In genomic region chr20:53574819-53575218, GRCh38 we compare ENCODE assay signal across 19 cellular contexts. TPM values are rescaled to one million over a fixed set of nuclear protein-coding genes. Genes with fewer than 3 reads are reported as not detected.
DNase-seq lines count a peak whose midpoint lies in the region; ATAC-seq and TF ChIP-seq lines count a peak whose summit lies in the region.
"Had no signal": no experiment of that assay in that cellular context is flagged by ENCODE, and none has a peak within 500 bp of the region (broad histone marks: within the 10 kb centered on the region; RNA-seq: fewer than 3 reads in every experiment).

No MANE protein-coding gene starts in this region.

- peaks cover 97% of the 10 kb centered on the region for H3K36me3 Mint-ChIP-seq in activated T-cell treated with anti-CD3 and anti-CD28 coated beads, Interleukin-2, amount 50 U/mL, for 24 hours (ENCODE audit: low read depth)
- peaks cover 36% of the 10 kb centered on the region for H3K36me3 Mint-ChIP-seq in chondrocyte (ENCODE audit: low read depth)
- H3K36me3 Mint-ChIP-seq in osteocyte (ENCODE audit: unreplicated experiment) = peaks cover 57% of the 10 kb centered on the region
- peaks cover 6% of the 10 kb centered on the region for H3K36me3 Mint-ChIP-seq in glutamatergic neuron (ENCODE audit: unreplicated experiment)

- DNase-seq in activated T-cell treated with anti-CD3 and anti-CD28 coated beads, Interleukin-2, amount 50 U/mL, for 24 hours = peak; percentile 12
- DNase-seq in activated T-cell treated with anti-CD3 and anti-CD28 coated beads, Interleukin-2, amount 50 U/mL, for 48 hours = no peak
- DNase-seq in MM.1S (no peak), chondrocyte (ENCODE audit: low spot score) (no peak), osteocyte (ENCODE audit: extremely low spot score, unreplicated experiment) (peak; percentile 34), glutamatergic neuron (no peak), mucosa of descending colon (no peak)
- DNase-seq: lower lobe of right lung, NCI-H1436 treated with DMSO at 0.1 percent for 48 hours, NCI-H446, retina, SHP77 had no signal

- peaks cover 92% of the 10 kb centered on the region for H3K4me1 Mint-ChIP-seq in activated T-cell treated with anti-CD3 and anti-CD28 coated beads, Interleukin-2, amount 50 U/mL, for 24 hours (ENCODE audit: low read depth)
- H3K4me1 Mint-ChIP-seq in chondrocyte (ENCODE audit: low read depth) (peaks cover 15% of the 10 kb centered on the region), osteocyte (ENCODE audit: unreplicated experiment) (peaks cover 23% of the 10 kb centered on the region), glutamatergic neuron (ENCODE audit: low read depth, unreplicated experiment) (peaks cover 4% of the 10 kb centered on the region)

- no peaks in the 10 kb centered on the region for H3K9me2 ChIP-seq in MM.1S (replicated peaks; ENCODE audit: insufficient read depth, low read length)

- H3K4me3 Mint-ChIP-seq in activated T-cell treated with anti-CD3 and anti-CD28 coated beads, Interleukin-2, amount 50 U/mL, for 24 hours = no peak overlapping the region
- H3K4me3 Mint-ChIP-seq in chondrocyte (ENCODE audit: unreplicated experiment) = no peak overlapping the region
- no peak overlapping the region for H3K4me3 Mint-ChIP-seq in osteocyte (ENCODE audit: unreplicated experiment)
- H3K4me3 Mint-ChIP-seq in glutamatergic neuron (ENCODE audit: unreplicated experiment) = no peak overlapping the region
- H3K4me3 Mint-ChIP-seq: nephron; T-helper 2 cell treated with Interferon-gamma antibody and Interleukin-4, amounts not matched to agents 5 μg/mL and 100 μg/mL, for 36 hours had no signal

- no peak for TF ChIP-seq CTCF in MM.1S (IDR thresholded peaks at IDR 0.05; ENCODE audit: low read length)
- no peak for TF ChIP-seq CTCF in chondrocyte (IDR thresholded peaks at IDR 0.05)
- TF ChIP-seq CTCF in osteocyte (IDR thresholded peaks at IDR 0.05) = no peak
- no peak for TF ChIP-seq CTCF in glutamatergic neuron (IDR thresholded peaks at IDR 0.05; ENCODE audit: partially characterized antibody, unreplicated experiment)
- no peak for TF ChIP-seq CTCF in mucosa of descending colon (IDR thresholded peaks at IDR 0.05)

- peak overlapping the region; percentile 94 for H3K27ac Mint-ChIP-seq in activated T-cell treated with anti-CD3 and anti-CD28 coated beads, Interleukin-2, amount 50 U/mL, for 24 hours
- H3K27ac Mint-ChIP-seq in chondrocyte (ENCODE audit: unreplicated experiment) (peak overlapping the region; percentile 36), osteocyte (ENCODE audit: unreplicated experiment) (peak overlapping the region; percentile 38), glutamatergic neuron (ENCODE audit: unreplicated experiment) (no peak overlapping the region)
- H3K27ac Mint-ChIP-seq: nephron had no signal

- no peak overlapping the region for H3K4me3 ChIP-seq in MM.1S (ENCODE audit: low read length)
- H3K4me3 ChIP-seq in mucosa of descending colon = no peak overlapping the region
- H3K4me3 ChIP-seq: coronary artery, gastroesophageal sphincter, HAP-1, lower lobe of right lung had no signal

- peak overlapping the region; percentile 82; the same call in 1 of the 2 replicates for H3K4me2 ChIP-seq in MM.1S (ENCODE audit: low read depth, low read length)

- H3K4me1 ChIP-seq in MM.1S (ENCODE audit: low read length) (peaks cover 17% of the 10 kb centered on the region; the same call in 1 of the 2 replicates), mucosa of descending colon (ENCODE audit: low read depth) (peaks cover 30% of the 10 kb centered on the region)

- no peak overlapping the region for H3K9ac ChIP-seq in MM.1S (ENCODE audit: low read length)

- peaks cover 18% of the 10 kb centered on the region for H3F3A ChIP-seq in MM.1S (ENCODE audit: insufficient read depth, low read length)

- ATAC-seq in GM21786 (IDR thresholded peaks at IDR 0.05; ENCODE audit: unreplicated experiment) (no peak), mucosa of descending colon (no peak)
- ATAC-seq: gastroesophageal sphincter, lower lobe of right lung had no signal

- H3K9me3 Mint-ChIP-seq in activated T-cell treated with anti-CD3 and anti-CD28 coated beads, Interleukin-2, amount 50 U/mL, for 24 hours = no peaks in the 10 kb centered on the region
- H3K9me3 Mint-ChIP-seq in chondrocyte (ENCODE audit: low read depth) (no peaks in the 10 kb centered on the region), osteocyte (ENCODE audit: unreplicated experiment) (no peaks in the 10 kb centered on the region), glutamatergic neuron (ENCODE audit: unreplicated experiment) (peaks cover 9% of the 10 kb centered on the region)
- H3K9me3 Mint-ChIP-seq: nephron; T-helper 2 cell treated with Interferon-gamma antibody and Interleukin-4, amounts not matched to agents 5 μg/mL and 100 μg/mL, for 36 hours had no signal

- H3K9me3 ChIP-seq in MM.1S (replicated peaks; ENCODE audit: insufficient read depth, low read length) = no peaks in the 10 kb centered on the region
- no peaks in the 10 kb centered on the region for H3K9me3 ChIP-seq in mucosa of descending colon
- H3K9me3 ChIP-seq: gastroesophageal sphincter, HAP-1, lower lobe of right lung had no signal

- H3K36me3 ChIP-seq in MM.1S (replicated peaks; ENCODE audit: insufficient read depth, low read length) (peaks cover 54% of the 10 kb centered on the region), mucosa of descending colon (ENCODE audit: low read depth) (peaks cover 5% of the 10 kb centered on the region)

- H2AFZ ChIP-seq in MM.1S (ENCODE audit: low read length) = no peak overlapping the region

- no peak overlapping the region for H3K27ac ChIP-seq in MM.1S (ENCODE audit: low read length)
- H3K27ac ChIP-seq: coronary artery, epithelial cell of prostate, gastroesophageal sphincter, lower lobe of right lung had no signal

- H3K79me2 ChIP-seq in MM.1S (ENCODE audit: low read length) = peaks cover 99% of the 10 kb centered on the region

- no peaks in the 10 kb centered on the region for H3K27me3 ChIP-seq in MM.1S (replicated peaks; ENCODE audit: insufficient read depth, low read length)
- H3K27me3 ChIP-seq: gastroesophageal sphincter had no signal

- intact Hi-C loops in mucosa of descending colon (cut with DNase I, micrococcal nuclease) = loop anchor here (5.0 to 10.0 kb wide), 4 partner anchors 297 to 370 kb away; no protein-coding TSS in a partner anchor

- H3K27me3 Mint-ChIP-seq in activated T-cell treated with anti-CD3 and anti-CD28 coated beads, Interleukin-2, amount 50 U/mL, for 24 hours = no peaks in the 10 kb centered on the region
- H3K27me3 Mint-ChIP-seq in chondrocyte (ENCODE audit: low read depth) (no peaks in the 10 kb centered on the region), osteocyte (ENCODE audit: unreplicated experiment) (no peaks in the 10 kb centered on the region), glutamatergic neuron (ENCODE audit: unreplicated experiment) (peaks cover 2% of the 10 kb centered on the region)

- peaks cover 72% of the 10 kb centered on the region for H4K20me1 ChIP-seq in MM.1S (ENCODE audit: insufficient read depth, low read length)

RNA-seq across cellular contexts. Expression of gene ZNF217, which starts 18.8 kb away (rescaled TPM):
- total RNA-seq in chondrocyte (26.9 to 28.7 TPM (median 27.0 TPM) in 3 replicates), osteocyte (44.3 and 47.2 TPM in 2 replicates), glutamatergic neuron (ENCODE audit: unreplicated experiment) (64.7 TPM), mucosa of descending colon (10 to 100 TPM; 38.9 to 79.8 (median 78.2) TPM)

Comparison
In these comparisons a context has a peak if more than half of its experiments do, and no peak if none do; other contexts are left out.
1. DNase-seq: peak in activated T-cell treated with anti-CD3 and anti-CD28 coated beads, Interleukin-2, amount 50 U/mL, for 24 hours (single experiment) and osteocyte (single experiment); none in activated T-cell treated with anti-CD3 and anti-CD28 coated beads, Interleukin-2, amount 50 U/mL, for 48 hours (0 of 2), MM.1S (single experiment), chondrocyte (single experiment), glutamatergic neuron (single experiment) and mucosa of descending colon (0 of 3).